ENCODE assay signal across 8 cellular contexts in genomic region chr4:16205298-16206164, GRCh38.
A peak's percentile ranks its signal among the peaks of the same experiment; 100 is the strongest.
DNase-seq lines count a peak whose midpoint lies in the region; ATAC-seq and TF ChIP-seq lines count a peak whose summit lies in the region.

No MANE protein-coding gene starts in this region.

- no peak overlapping the region for H3K4me3 ChIP-seq in AG10803 (ENCODE audit: low read length)
- H3K4me3 ChIP-seq in astrocyte of the cerebellum (ENCODE audit: low read depth, low read length), result no peak overlapping the region

- ATAC-seq in GM18498 (IDR thresholded peaks at IDR 0.05; ENCODE audit: unreplicated experiment) (peak; percentile 90), HG02759 (IDR thresholded peaks at IDR 0.05; ENCODE audit: unreplicated experiment) (peak; percentile 77)

- in situ Hi-C loops in astrocyte of the cerebellum (cut with HindIII; ENCODE audit: low sequenced_read_pairs), result no loop called here

- peak; percentile 13 for DNase-seq in AG10803 (ENCODE audit: low read depth)
- peak; percentile 72 for DNase-seq in NCI-H146 (lab: John Stamatoyannopoulos, UW)
- no peak for DNase-seq in astrocyte of the cerebellum (ENCODE audit: low read depth)
- peak; percentile 56 for DNase-seq in kidney tubule cell (ENCODE audit: low spot score)
- no peak for DNase-seq in stimulated activated CD4-positive, alpha-beta T cell treated with anti-CD3 and anti-CD28 coated beads, Interleukin-2, amount 100 ng/mL, for 48 hours
- no peak for DNase-seq in NCI-H446 treated with DMSO at 0.1 percent for 48 hours (lab: John Stamatoyannopoulos, UW)

- TF ChIP-seq CTCF in AG10803 (conservative IDR thresholded peaks at IDR 0.05; ENCODE audit: low read length) (peak; percentile 61), astrocyte of the cerebellum (IDR thresholded peaks at IDR 0.05; ENCODE audit: low read depth, low read length, missing control alignments) (peak; percentile 60)

Comparison
In these comparisons a context has a peak if more than half of its experiments do, and no peak if none do; other contexts are left out.
1. DNase-seq: peak in AG10803 (single experiment), NCI-H146 (single experiment) and kidney tubule cell (single experiment); none in astrocyte of the cerebellum (single experiment), stimulated activated CD4-positive, alpha-beta T cell treated with anti-CD3 and anti-CD28 coated beads, Interleukin-2, amount 100 ng/mL, for 48 hours (0 of 2) and NCI-H446 treated with DMSO at 0.1 percent for 48 hours (single experiment).